8 cellular contexts compared by ENCODE assay signal in the genomic region with DNA sequence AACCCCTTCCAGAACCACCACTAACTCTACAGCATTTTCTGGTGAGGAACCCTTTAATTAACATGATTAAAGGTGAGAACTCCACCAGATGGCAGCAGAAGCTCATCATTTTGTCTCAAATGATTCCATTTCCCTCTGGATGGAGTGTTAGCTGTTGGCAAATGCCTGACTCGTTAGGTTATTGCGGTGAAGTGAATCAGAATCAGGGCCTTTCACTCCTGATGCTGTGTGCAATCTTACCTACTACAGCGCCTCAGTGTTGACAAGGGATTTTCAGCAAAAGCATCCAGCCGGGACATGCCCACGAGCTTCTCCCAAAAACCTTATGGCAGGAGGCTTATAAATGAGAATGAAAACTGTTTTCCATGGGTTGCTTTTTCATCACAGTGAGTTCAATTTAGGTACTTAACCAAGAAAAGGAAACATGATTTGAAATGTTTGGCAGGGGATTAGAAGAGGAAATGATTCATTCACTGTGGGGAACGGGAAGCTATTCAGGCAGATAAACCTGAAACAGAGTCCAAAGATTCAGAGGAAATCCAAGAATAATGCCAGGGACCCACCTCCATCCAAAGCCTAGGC. TPM values are rescaled to one million over a fixed set of nuclear protein-coding genes. Genes with fewer than 3 reads are reported as not detected.
DNase-seq lines count a peak whose midpoint lies in the region; ATAC-seq, FAIRE-seq and TF ChIP-seq lines count a peak whose summit lies in the region.

No MANE protein-coding gene starts in this region.

- H3K9me3 ChIP-seq in small intestine (ENCODE audit: control insufficient read depth, low read depth): no peaks in the 10 kb centered on the region

- peaks cover 0 to 4% of the 10 kb centered on the region in 2 donors for H3K4me1 ChIP-seq in small intestine (ENCODE audit: control insufficient read depth in 2 of 2, insufficient read depth in 1 of 2, low read depth in 1 of 2, low read length in 1 of 2)

- no peak for ATAC-seq in GM19397 (IDR thresholded peaks at IDR 0.05; ENCODE audit: unreplicated experiment)

- DNase-seq in A172 (ENCODE audit: low spot score): peak; percentile 97
- peak; percentile 29 for DNase-seq in NCI-H128 (lab: John Stamatoyannopoulos, UW; ENCODE audit: unreplicated experiment)
- DNase-seq in T follicular helper cell (ENCODE audit: low read depth): peak; percentile 30
- DNase-seq in T47D (ENCODE audit: low read depth in 1 of 2, low spot score in 1 of 2): peak; percentile 62 to 86
- peak; percentile 69 for DNase-seq in iPS-NIHi7 (ENCODE audit: extremely low spot score)
- peak; percentile 82 for DNase-seq in small intestine

- WGBS in small intestine, 3 donors: 6 to 19% (median 19%) methylated on average over 6 of the region's 6 CpGs

- no peaks in the 10 kb centered on the region for H3K36me3 ChIP-seq in small intestine (ENCODE audit: control insufficient read depth in 2 of 2, insufficient read depth in 2 of 2, low read length in 2 of 2)

- no peaks in the 10 kb centered on the region for H3K27me3 ChIP-seq in small intestine (ENCODE audit: control insufficient read depth in 2 of 2, insufficient read depth in 2 of 2, low read length in 2 of 2)

- H3K4me3 ChIP-seq in small intestine (ENCODE audit: low read depth in 1 of 2, low read length in 2 of 2): no peak overlapping the region

- in situ Hi-C loops in T47D (cut with HindIII; ENCODE audit: low pct_unique_long_range_greater_than_20kb, low sequenced_read_pairs): no loop called here

- no peak for FAIRE-seq in small intestine (lab: Jason Lieb, UNC)

- H3K27ac ChIP-seq in small intestine (ENCODE audit: low read depth in 1 of 2, low read length in 1 of 2): peak overlapping the region in 1 of 2 donors; percentile 69

- TF ChIP-seq CTCF in GM12872 (IDR thresholded peaks at IDR 0.05; ENCODE audit: insufficient read depth, low read depth, low read length): peak; percentile 53; the same call in 2 of the 3 replicates

RNA-seq across cellular contexts. Expression of gene CAST, which starts 48.0 kb away (rescaled TPM):
- total RNA-seq in A172 (2014; rRNA removed; shearing (Covaris generic)): 166 and 225 TPM in 2 replicates
- polyA plus RNA-seq in small intestine: 100 to 1,000 TPM in 2 of 3 donors, 10 to 100 TPM in 1; 96.7 to 165 (median 120) TPM

Comparison
In these comparisons a context has a peak if more than half of its experiments do, and no peak if none do; other contexts are left out.
1. DNase-seq: peak in every context shown above with its lines; median percentile 97 in A172; 82 in small intestine; 74 in T47D; 69 in iPS-NIHi7; 30 in T follicular helper cell; 29 in NCI-H128.